21 cellular contexts compared by ENCODE assay signal in genomic region chr4:10054571-10055041, GRCh38. TPM values are rescaled to one million over a fixed set of nuclear protein-coding genes. Genes with fewer than 3 reads are reported as not detected.
DNase-seq lines count a peak whose midpoint lies in the region; ATAC-seq and TF ChIP-seq lines count a peak whose summit lies in the region.
"Had no signal": no experiment of that assay in that cellular context is flagged by ENCODE, and none has a peak within 500 bp of the region (broad histone marks: within the 10 kb centered on the region; RNA-seq: fewer than 3 reads in every experiment).

No MANE protein-coding gene starts in this region.

- WGBS in mammary epithelial cell (ENCODE audit: low coverage, missing lambda C conversion rate) = 1% methylated on average over 4 of the region's 4 CpGs

- BruUV-seq in mammary epithelial cell (replicated peaks; lab: Mats Ljungman, UMichigan) = no TSS peak

- no peaks in the 10 kb centered on the region for H3K79me2 ChIP-seq in mammary epithelial cell (ENCODE audit: insufficient read depth, low read length)

- POLR2A ChIA-PET in activated CD8-positive, alpha-beta T cell treated with anti-CD3 and anti-CD28 coated beads for 36 hours (lab: Charles Lee) = no interaction called here

- DNase-seq in NCI-H345 (lab: John Stamatoyannopoulos, UW) (peak; percentile 47), NCI-H345 treated with DMSO at 0.1 percent for 48 hours (lab: John Stamatoyannopoulos, UW; ENCODE audit: unreplicated experiment) (no peak), mammary epithelial cell (peak; percentile 78), left cardiac atrium (no peak), pulmonary artery endothelial cell (ENCODE audit: low read depth, low spot score) (peak; percentile 49), OCI-M1 (lab: John Stamatoyannopoulos, UW) (no peak), H7 (no peak)
- no peak for DNase-seq in activated CD8-positive, alpha-beta T cell treated with anti-CD3 and anti-CD28 coated beads for 36 hours
- DNase-seq: activated CD4-positive, alpha-beta T cell treated with anti-CD3 and anti-CD28 coated beads, Interleukin-2, amount 10 ng/mL, durations not matched to agents 24 days and 14 days; activated naive CD4-positive, alpha-beta T cell; amniotic stem cell; Calu3; cerebellar nuclear complex; effector memory CD8-positive, alpha-beta T cell; hypothalamus; islet precursor cell; SHP77; T-cell had no signal

- peaks cover 24% of the 10 kb centered on the region for H3K36me3 Mint-ChIP-seq in activated CD8-positive, alpha-beta T cell treated with anti-CD3 and anti-CD28 coated beads for 36 hours (ENCODE audit: low read depth)
- H3K36me3 Mint-ChIP-seq: neural progenitor cell had no signal

- no peak overlapping the region for H3K9ac ChIP-seq in mammary epithelial cell (ENCODE audit: insufficient read depth, low read length)
- H3K9ac ChIP-seq: neural progenitor cell had no signal

- no peaks in the 10 kb centered on the region for H3K9me3 ChIP-seq in mammary epithelial cell (replicated peaks; ENCODE audit: insufficient read depth, low read length)
- H3K9me3 ChIP-seq: A549 had no signal

- no peaks in the 10 kb centered on the region for H3K27me3 Mint-ChIP-seq in activated CD8-positive, alpha-beta T cell treated with anti-CD3 and anti-CD28 coated beads for 36 hours
- H3K27me3 Mint-ChIP-seq: activated CD4-positive, alpha-beta T cell treated with anti-CD3 and anti-CD28 coated beads, Interleukin-2, amount 10 ng/mL, durations not matched to agents 24 days and 14 days; effector memory CD8-positive, alpha-beta T cell; T-cell had no signal

- no peak for TF ChIP-seq CTCF in mammary epithelial cell (conservative IDR thresholded peaks at IDR 0.05 in 1 of 2, IDR thresholded peaks at IDR 0.05 in 1 of 2; ENCODE audit: extremely low read depth in 1 of 2, insufficient read depth in 1 of 2, low read depth in 1 of 2, low read length in 2 of 2)
- no peak for TF ChIP-seq CTCF in activated CD8-positive, alpha-beta T cell treated with anti-CD3 and anti-CD28 coated beads for 36 hours (IDR thresholded peaks at IDR 0.05)

- no peaks in the 10 kb centered on the region for H3K9me3 Mint-ChIP-seq in activated CD8-positive, alpha-beta T cell treated with anti-CD3 and anti-CD28 coated beads for 36 hours
- H3K9me3 Mint-ChIP-seq: activated CD4-positive, alpha-beta T cell treated with anti-CD3 and anti-CD28 coated beads, Interleukin-2, amount 10 ng/mL, durations not matched to agents 24 days and 14 days; effector memory CD8-positive, alpha-beta T cell; T-cell had no signal

- H4K20me1 ChIP-seq in mammary epithelial cell (ENCODE audit: insufficient read depth, low read length) = no peaks in the 10 kb centered on the region

- no peak overlapping the region for H3K27ac ChIP-seq in mammary epithelial cell (ENCODE audit: insufficient read depth, low read depth, low read length)
- H3K27ac ChIP-seq: A549, neural progenitor cell had no signal

- H3K27me3 ChIP-seq in mammary epithelial cell (ENCODE audit: insufficient read depth, low read length) (no peaks in the 10 kb centered on the region), H7 (ENCODE audit: control insufficient read depth, insufficient read depth, low read length) (no peaks in the 10 kb centered on the region)
- H3K27me3 ChIP-seq: neural progenitor cell had no signal

- no peak overlapping the region for H3K27ac Mint-ChIP-seq in activated CD8-positive, alpha-beta T cell treated with anti-CD3 and anti-CD28 coated beads for 36 hours
- H3K27ac Mint-ChIP-seq: activated CD4-positive, alpha-beta T cell treated with anti-CD3 and anti-CD28 coated beads, Interleukin-2, amount 10 ng/mL, durations not matched to agents 24 days and 14 days; effector memory CD8-positive, alpha-beta T cell; neural progenitor cell; T-cell had no signal

- H3K4me3 ChIP-seq in mammary epithelial cell (replicated peaks in 1 of 3; ENCODE audit: insufficient read depth in 1 of 3, low read depth in 2 of 3, low read length in 3 of 3) = no peak overlapping the region
- H3K4me3 ChIP-seq in H7 (ENCODE audit: insufficient read depth, low read depth, low read length) = no peak overlapping the region
- H3K4me3 ChIP-seq: A549, neural progenitor cell had no signal

- H3K4me1 ChIP-seq in mammary epithelial cell (ENCODE audit: insufficient read depth, low read length) = peaks cover 26% of the 10 kb centered on the region
- H3K4me1 ChIP-seq: A549 had no signal

- ATAC-seq in left cardiac atrium = peak; percentile 34 to 44
- no peak for ATAC-seq in activated CD8-positive, alpha-beta T cell treated with anti-CD3 and anti-CD28 coated beads for 36 hours
- ATAC-seq: A549; effector memory CD8-positive, alpha-beta T cell; T-cell had no signal

- no peaks in the 10 kb centered on the region for H3K4me1 Mint-ChIP-seq in activated CD8-positive, alpha-beta T cell treated with anti-CD3 and anti-CD28 coated beads for 36 hours (ENCODE audit: low read depth)

- CTCF ChIA-PET in mammary epithelial cell (lab: Charles Lee; ENCODE audit: low non-redundant PET) = interaction anchor here (0.7 kb wide), 1 partner anchor 407 kb away, joined by 4 read pairs; no protein-coding TSS in a partner anchor
- CTCF ChIA-PET in activated CD8-positive, alpha-beta T cell treated with anti-CD3 and anti-CD28 coated beads for 36 hours (lab: Charles Lee) = interaction anchor here (1.5 kb wide), 1 partner anchor 16 kb away, joined by 5 read pairs; no protein-coding TSS in a partner anchor

- intact Hi-C loops in mammary epithelial cell (cut with micrococcal nuclease) = no loop called here
- intact Hi-C loops in left cardiac atrium (cut with DNase I) = no loop called here
- intact Hi-C loops in activated CD8-positive, alpha-beta T cell treated with anti-CD3 and anti-CD28 coated beads for 36 hours (cut with micrococcal nuclease) = no loop called here

- no peak overlapping the region for H3K4me3 Mint-ChIP-seq in activated CD8-positive, alpha-beta T cell treated with anti-CD3 and anti-CD28 coated beads for 36 hours
- H3K4me3 Mint-ChIP-seq: activated CD4-positive, alpha-beta T cell treated with anti-CD3 and anti-CD28 coated beads, Interleukin-2, amount 10 ng/mL, durations not matched to agents 24 days and 14 days; effector memory CD8-positive, alpha-beta T cell; neural progenitor cell; T-cell had no signal

- H3K36me3 ChIP-seq in mammary epithelial cell (ENCODE audit: insufficient read depth, low read length) = no peaks in the 10 kb centered on the region
- H3K36me3 ChIP-seq in H7 (replicated peaks; ENCODE audit: control insufficient read depth, insufficient read depth, low read length) = no peaks in the 10 kb centered on the region
- H3K36me3 ChIP-seq: neural progenitor cell had no signal

- in situ Hi-C loops in mammary epithelial cell (cut with MboI; ENCODE audit: low sequenced_read_pairs in 2 of 2) = no loop called here

- dilution Hi-C loops in mammary epithelial cell (cut with HindIII; ENCODE audit: low sequenced_read_pairs) = no loop called here

- peak overlapping the region; percentile 75 for H2AFZ ChIP-seq in mammary epithelial cell (ENCODE audit: low read depth, low read length)
- H2AFZ ChIP-seq: neural progenitor cell had no signal

- no peak overlapping the region for H3K4me2 ChIP-seq in mammary epithelial cell (ENCODE audit: insufficient read depth, low read depth, low read length)
- H3K4me2 ChIP-seq: A549, neural progenitor cell had no signal

RNA-seq across cellular contexts. Expression of gene SLC2A9, which starts 33.3 kb away (rescaled TPM):
- 100 to 1,000 TPM in 1 of 2 donors, 10 to 100 TPM in 1; 93.2 to 163 TPM for total RNA-seq in mammary epithelial cell
- 65.5 TPM for polyA plus RNA-seq in mammary epithelial cell
- polyA minus RNA-seq in mammary epithelial cell = 83.8 TPM
- total RNA-seq in left cardiac atrium = 10 to 100 TPM; 10.3 to 12.4 TPM
- total RNA-seq in pulmonary artery endothelial cell = 0.92 and 1.1 TPM in 2 replicates
- under 1 TPM; 0.54 TPM for total RNA-seq in activated CD8-positive, alpha-beta T cell treated with anti-CD3 and anti-CD28 coated beads for 36 hours
- 0.26 TPM in 1 of 2 replicates, not detected in the other for total RNA-seq in H7 (2014; rRNA removed; shearing (Covaris generic))
- total RNA-seq: NCI-H460 had no signal

Comparison
In these comparisons a context has a peak if more than half of its experiments do, and no peak if none do; other contexts are left out.
1. DNase-seq: peak in NCI-H345 (single experiment), mammary epithelial cell (single experiment) and pulmonary artery endothelial cell (single experiment); none in NCI-H345 treated with DMSO at 0.1 percent for 48 hours (single experiment), left cardiac atrium (single experiment), OCI-M1 (single experiment), activated CD8-positive, alpha-beta T cell treated with anti-CD3 and anti-CD28 coated beads for 36 hours (single experiment) and H7 (single experiment).
2. RNA of gene SLC2A9, which starts 33.3 kb away (total RNA-seq): 93.2 to 163 TPM in mammary epithelial cell; 10.3 to 12.4 TPM in left cardiac atrium, 0.92 to 1.1 TPM in pulmonary artery endothelial cell, 0.54 TPM in activated CD8-positive, alpha-beta T cell treated with anti-CD3 and anti-CD28 coated beads for 36 hours and 0.26 TPM in H7; every median in the first group is over 4 times any median in the second.